ENCODE assay signal across 15 cellular contexts in genomic region chr20:48995599-48995998, GRCh38. TPM values are rescaled to one million over a fixed set of nuclear protein-coding genes. Genes with fewer than 3 reads are reported as not detected.
A peak's percentile ranks its signal among the peaks of the same experiment; 100 is the strongest.
DNase-seq lines count a peak whose midpoint lies in the region; ATAC-seq and TF ChIP-seq lines count a peak whose summit lies in the region.
"Had no signal": no experiment of that assay in that cellular context is flagged by ENCODE, and none has a peak within 500 bp of the region (broad histone marks: within the 10 kb centered on the region; RNA-seq: fewer than 3 reads in every experiment).

No MANE protein-coding gene starts in this region.

- peaks cover 68% of the 10 kb centered on the region for H3K36me3 Mint-ChIP-seq in stimulated activated memory B cell treated with anti-CD40 and anti-IgM and Interleukin-4, amounts not matched to agents 10 μg/mL and 1 μg/mL and 100 μg/mL, for 72 hours

- H3K27ac Mint-ChIP-seq in stimulated activated memory B cell treated with anti-CD40 and anti-IgM and Interleukin-4, amounts not matched to agents 10 μg/mL and 1 μg/mL and 100 μg/mL, for 72 hours, result no peak overlapping the region
- H3K27ac Mint-ChIP-seq: dendritic cell treated with granulocyte-macrophage colony-stimulating factor and Interleukin-4, amounts not matched to agents 40 ng/mL and 50 ng/mL, for 4 days; T-helper 1 cell treated with Interleukin-12 subunit alpha and Interleukin-12 subunit beta and Interleukin-4 antibody, amounts not matched to agents 30 μg/mL and 1 μg/mL, for 36 hours; WTC11 had no signal

- no peaks in the 10 kb centered on the region for H3K9me3 Mint-ChIP-seq in stimulated activated memory B cell treated with anti-CD40 and anti-IgM and Interleukin-4, amounts not matched to agents 10 μg/mL and 1 μg/mL and 100 μg/mL, for 72 hours
- H3K9me3 Mint-ChIP-seq: brain; dendritic cell treated with granulocyte-macrophage colony-stimulating factor and Interleukin-4, amounts not matched to agents 40 ng/mL and 50 ng/mL, for 4 days; T-helper 1 cell treated with Interleukin-12 subunit alpha and Interleukin-12 subunit beta and Interleukin-4 antibody, amounts not matched to agents 30 μg/mL and 1 μg/mL, for 36 hours; WTC11 had no signal

- no peaks in the 10 kb centered on the region for H3K27me3 Mint-ChIP-seq in stimulated activated memory B cell treated with anti-CD40 and anti-IgM and Interleukin-4, amounts not matched to agents 10 μg/mL and 1 μg/mL and 100 μg/mL, for 72 hours
- H3K27me3 Mint-ChIP-seq: brain; dendritic cell treated with granulocyte-macrophage colony-stimulating factor and Interleukin-4, amounts not matched to agents 40 ng/mL and 50 ng/mL, for 4 days had no signal

- no peaks in the 10 kb centered on the region for H3K4me1 ChIP-seq in right atrium auricular region
- H3K4me1 ChIP-seq in foreskin keratinocyte, result peaks cover 5% of the 10 kb centered on the region

- H3K4me3 ChIP-seq in right atrium auricular region, result no peak overlapping the region
- H3K4me3 ChIP-seq: thoracic aorta had no signal

- H3K27me3 ChIP-seq in right atrium auricular region (no peaks in the 10 kb centered on the region), foreskin keratinocyte (no peaks in the 10 kb centered on the region)

- H3K36me3 ChIP-seq in right atrium auricular region, result peaks cover 91% of the 10 kb centered on the region

- H3K27ac ChIP-seq in right atrium auricular region (no peak overlapping the region), foreskin keratinocyte (no peak overlapping the region)
- H3K27ac ChIP-seq: thoracic aorta had no signal

- no peaks in the 10 kb centered on the region for H3K4me1 Mint-ChIP-seq in stimulated activated memory B cell treated with anti-CD40 and anti-IgM and Interleukin-4, amounts not matched to agents 10 μg/mL and 1 μg/mL and 100 μg/mL, for 72 hours
- H3K4me1 Mint-ChIP-seq: brain, WTC11 had no signal

- no peak overlapping the region for H3K4me3 Mint-ChIP-seq in stimulated activated memory B cell treated with anti-CD40 and anti-IgM and Interleukin-4, amounts not matched to agents 10 μg/mL and 1 μg/mL and 100 μg/mL, for 72 hours
- H3K4me3 Mint-ChIP-seq: brain; dendritic cell treated with granulocyte-macrophage colony-stimulating factor and Interleukin-4, amounts not matched to agents 40 ng/mL and 50 ng/mL, for 4 days; T-helper 1 cell treated with Interleukin-12 subunit alpha and Interleukin-12 subunit beta and Interleukin-4 antibody, amounts not matched to agents 30 μg/mL and 1 μg/mL, for 36 hours; WTC11 had no signal

- DNase-seq in DMS53 (lab: John Stamatoyannopoulos, UW), result peak; percentile 80
- peak; percentile 74 for DNase-seq in NCI-H128 (lab: John Stamatoyannopoulos, UW; ENCODE audit: unreplicated experiment)
- DNase-seq in NCI-H2227 treated with DMSO at 0.1 percent for 48 hours (lab: John Stamatoyannopoulos, UW), result peak; percentile 39
- peak; percentile 32 for DNase-seq in dermis blood vessel endothelial cell
- DNase-seq in right atrium auricular region (ENCODE audit: low spot score), result no peak
- DNase-seq in foreskin keratinocyte, result no peak
- DNase-seq: activated naive CD4-positive, alpha-beta T cell; erythroblast; stimulated activated CD4-positive, alpha-beta T cell treated with anti-CD3 and anti-CD28 coated beads, Interleukin-2, amount 100 ng/mL, for 48 hours had no signal

- TF ChIP-seq CTCF in right atrium auricular region (IDR thresholded peaks at IDR 0.05), result no peak
- no peak for TF ChIP-seq CTCF in foreskin keratinocyte (conservative IDR thresholded peaks at IDR 0.05)

- no peaks in the 10 kb centered on the region for H3K9me3 ChIP-seq in right atrium auricular region
- H3K9me3 ChIP-seq: thoracic aorta had no signal

- no peak for ATAC-seq in stimulated activated memory B cell treated with anti-CD40 and anti-IgM and Interleukin-4, amounts not matched to agents 10 μg/mL and 1 μg/mL and 100 μg/mL, for 72 hours
- no peak for ATAC-seq in foreskin keratinocyte
- ATAC-seq: WTC11 had no signal

RNA-seq across cellular contexts. Expression of gene CSE1L, which starts 50.5 kb away (rescaled TPM):
- total RNA-seq in dermis blood vessel endothelial cell (83.4 and 166 TPM in 2 replicates), right atrium auricular region (10 to 100 TPM; 27.0 to 32.0 TPM), foreskin keratinocyte (164 and 188 TPM in 2 replicates)
- 80.5 and 104 TPM in 2 replicates for polyA plus RNA-seq in foreskin keratinocyte

Comparison
In these comparisons a context has a peak if more than half of its experiments do, and no peak if none do; other contexts are left out.
1. DNase-seq: peak in DMS53 (single experiment), NCI-H128 (single experiment), NCI-H2227 treated with DMSO at 0.1 percent for 48 hours (single experiment) and dermis blood vessel endothelial cell (single experiment); none in right atrium auricular region (single experiment) and foreskin keratinocyte (0 of 2).